22 cellular contexts compared by ENCODE assay signal in genomic region chr3:17820275-17820674, GRCh38.
"Had no signal": no experiment of that assay in that cellular context is flagged by ENCODE, and none has a peak within 500 bp of the region (broad histone marks: within the 10 kb centered on the region; RNA-seq: fewer than 3 reads in every experiment).

No MANE protein-coding gene starts in this region.

- H3K36me3 Mint-ChIP-seq: IgD-negative memory B cell had no signal

- H3K36me3 ChIP-seq: SJSA1 had no signal

- H3K9me3 ChIP-seq: SJSA1 had no signal

- H3K4me3 Mint-ChIP-seq: IgD-negative memory B cell had no signal

- H3K9ac ChIP-seq: KMS-11 had no signal

- DNase-seq: MV-4-11, NCI-H1048, NCI-H1105, NCI-H1417 treated with DMSO at 0.1 percent for 48 hours, NCI-H146, NCI-H1694 treated with DMSO at 0.1 percent for 48 hours, NCI-H1930, NCI-H2081, NCI-H2107, NCI-H2227 treated with DMSO at 0.1 percent for 48 hours, NCI-H524, NCI-H526 treated with DMSO at 0.1 percent for 48 hours, NCI-H774, SHP77 treated with DMSO at 0.1 percent for 48 hours had no signal

- H3K27me3 ChIP-seq: SJSA1 had no signal

- H3K4me3 ChIP-seq: K562, SJSA1, SK-N-MC had no signal

- ATAC-seq: Panc1 had no signal

- H3K9me3 Mint-ChIP-seq: IgD-negative memory B cell had no signal

- H3K27ac Mint-ChIP-seq: IgD-negative memory B cell had no signal

- H3K4me2 ChIP-seq: KMS-11 had no signal

- H3K27ac ChIP-seq: HL-60, KMS-11, RWPE1, SJSA1, SK-N-MC had no signal
